Comparison of ENCODE assay signal across 8 cellular contexts in genomic region chr2:215950009-215950408, GRCh38.
A peak's percentile ranks its signal among the peaks of the same experiment; 100 is the strongest.
DNase-seq lines count a peak whose midpoint lies in the region; ATAC-seq and TF ChIP-seq lines count a peak whose summit lies in the region.

No MANE protein-coding gene starts in this region.

- intact Hi-C loops in testis (cut with DNase I; ENCODE audit: low total_unique reads): loop anchor here (10.0 kb wide), 1 partner anchor 65 kb away; the partner anchor contains the start of gene MREG

- no peak for TF ChIP-seq POLR2A in testis (IDR thresholded peaks at IDR 0.05)

- no peaks in the 10 kb centered on the region for H3K27me3 ChIP-seq in testis

- H3K27ac ChIP-seq in testis: no peak overlapping the region

- DNase-seq in activated CD4-positive, CD25-positive, alpha-beta regulatory T cell (lab: John Stamatoyannopoulos, UW): no peak
- peak; percentile 17 for DNase-seq in SKM-1 treated with dmso at 0.1 percent for 144 hours (lab: John Stamatoyannopoulos, UW; ENCODE audit: unreplicated experiment)
- DNase-seq in foreskin melanocyte: peak; percentile 59
- DNase-seq in testis: no peak
- DNase-seq in HPDE6-E6E7 (ENCODE audit: extremely low spot score): no peak

- H3K36me3 ChIP-seq in testis (ENCODE audit: low read depth, missing control alignments): no peaks in the 10 kb centered on the region

- TF ChIP-seq CTCF in testis (IDR thresholded peaks at IDR 0.05): peak; percentile 7 to 63 (median 49)

- ATAC-seq in activated CD4-positive, CD25-positive, alpha-beta regulatory T cell treated with anti-CD3 and anti-CD28 coated beads, Interleukin-2, amount 50 U/mL, for 24 hours: peak; percentile 38 to 65
- ATAC-seq in GM21390 (IDR thresholded peaks at IDR 0.05; ENCODE audit: unreplicated experiment): peak; percentile 92
- ATAC-seq in HG03558 (IDR thresholded peaks at IDR 0.05; ENCODE audit: extremely low read depth, unreplicated experiment): peak; percentile 78

- no peaks in the 10 kb centered on the region for H3K4me1 ChIP-seq in testis

- WGBS in testis, 2 donors: 72% methylated on average over 3 of the region's 3 CpGs

- no peaks in the 10 kb centered on the region for H3K9me3 ChIP-seq in testis

- no peak overlapping the region for H3K4me3 ChIP-seq in testis

Comparison
In these comparisons a context has a peak if more than half of its experiments do, and no peak if none do; other contexts are left out.
1. DNase-seq: peak in SKM-1 treated with dmso at 0.1 percent for 144 hours (single experiment) and foreskin melanocyte (single experiment); none in activated CD4-positive, CD25-positive, alpha-beta regulatory T cell (0 of 4), testis (single experiment) and HPDE6-E6E7 (single experiment).
2. Peak in every context shown above with its lines, with median percentiles within 50 percentile points of each other: ATAC-seq.